ENCODE assay signal across 27 cellular contexts in genomic region chr1:7686301-7686850, GRCh38.
DNase-seq lines count a peak whose midpoint lies in the region; ATAC-seq, FAIRE-seq and TF ChIP-seq lines count a peak whose summit lies in the region.
"Had no signal": no experiment of that assay in that cellular context is flagged by ENCODE, and none has a peak within 500 bp of the region (broad histone marks: within the 10 kb centered on the region; RNA-seq: fewer than 3 reads in every experiment).

No MANE protein-coding gene starts in this region.

- no peak overlapping the region for H3K9ac ChIP-seq in H1 (replicated peaks in 1 of 4; ENCODE audit: extremely low read depth in 1 of 4, low read depth in 3 of 4, low read length in 3 of 4)
- H3K9ac ChIP-seq: GM23248 had no signal

- no peaks in the 10 kb centered on the region for H3K23me2 ChIP-seq in H1 (ENCODE audit: low read depth, low read length)

- H3K27me3 Mint-ChIP-seq in nephron progenitor cell (ENCODE audit: low read depth, poor library complexity) = peaks cover 32% of the 10 kb centered on the region

- peaks cover 0 to 3% (median 0%) of the 10 kb centered on the region in 4 experiments; a peak in 2 of 7 replicates for H3K27me3 ChIP-seq in H1 (replicated peaks in 1 of 4; ENCODE audit: control insufficient read depth in 3 of 4, extremely low read depth in 1 of 4, insufficient read depth in 3 of 4, low read length in 3 of 4)

- no peak overlapping the region for H2BK20ac ChIP-seq in H1 (ENCODE audit: low read length)

- no peak overlapping the region for H3K4me3 Mint-ChIP-seq in nephron progenitor cell
- H3K4me3 Mint-ChIP-seq: CD4-positive, CD25-positive, alpha-beta regulatory T cell; CD8-positive, alpha-beta memory T cell; HFFc6; IgD-negative memory B cell had no signal

- H3K4me1 ChIP-seq in H1 (replicated peaks in 1 of 4; ENCODE audit: control insufficient read depth in 3 of 4, insufficient read depth in 4 of 4, low read length in 3 of 4) = peaks cover 0 to 9% (median 0%) of the 10 kb centered on the region in 4 experiments; a peak in 2 of 7 replicates
- H3K4me1 ChIP-seq: A549, Caco-2 had no signal

- no peak overlapping the region for H3K4ac ChIP-seq in H1 (replicated peaks; ENCODE audit: insufficient read length, low read depth, low read length)

- H3K56ac ChIP-seq in H1 (replicated peaks; ENCODE audit: insufficient read length, low read depth, low read length) = no peak overlapping the region

- TF ChIP-seq POLR2A in H1 (IDR thresholded peaks at IDR 0.05; ENCODE audit: control extremely low read depth in 1 of 2, low read depth in 2 of 2, low read length in 2 of 2) = no peak

- DNase-seq in Right ventricle myocardium superior (peak; percentile 19), Right ventricle myocardium inferior (ENCODE audit: missing footprints) (no peak), H1 (ENCODE audit: low read depth in 1 of 2, low spot score in 2 of 2) (no peak), nephron progenitor cell (no peak), Ammon's horn (ENCODE audit: low spot score) (no peak), COR-L47 (lab: John Stamatoyannopoulos, UW) (no peak)
- DNase-seq: AML-193; C1 segment of cervical spinal cord; Caco-2; CD4-positive, CD25-positive, alpha-beta regulatory T cell; DMS153; DMS79; GDM1; GM23248; HFFc6 had no signal

- TF ChIP-seq RAD21 in H1 (IDR thresholded peaks at IDR 0.05 in 1 of 2, conservative IDR thresholded peaks at IDR 0.05 in 1 of 2; ENCODE audit: low read depth in 2 of 2, low read length in 2 of 2) = no peak

- ATAC-seq in Right ventricle myocardium superior (ENCODE audit: poor library complexity) (no peak), Right ventricle myocardium inferior (no peak), HG02763 (IDR thresholded peaks at IDR 0.05; ENCODE audit: unreplicated experiment) (no peak), HG03135 (IDR thresholded peaks at IDR 0.05; ENCODE audit: unreplicated experiment) (no peak)
- ATAC-seq: A549, HCT116, HepG2 had no signal

- H3K9me3 ChIP-seq in H1 (ENCODE audit: insufficient read depth in 2 of 2, low read depth in 1 of 2, low read length in 1 of 2) = peaks cover 1 to 5% of the 10 kb centered on the region in 2 experiments; a peak in 3 of 4 replicates
- H3K9me3 ChIP-seq: A549, Caco-2 had no signal

- no peak overlapping the region for H2BK12ac ChIP-seq in H1 (ENCODE audit: low read depth, low read length)

- FAIRE-seq in H1 (lab: Jason Lieb, UNC) = no peak
- FAIRE-seq: A549, D721Med, GM12892, GM18507, H54, HepG2 had no signal

- H3K23ac ChIP-seq in H1 (ENCODE audit: insufficient read length) = no peak overlapping the region

- H4K5ac ChIP-seq in H1 (ENCODE audit: insufficient read length, low read depth, low read length) = no peak overlapping the region

- 84% methylated on average over 14 of the region's 16 CpGs; no CpG with 5 or more reads in 1 of the 2 experiments for WGBS in H1 (ENCODE audit: extremely low coverage in 1 of 2, insufficient coverage in 1 of 2, insufficient read length in 1 of 2, insufficient replicate concordance in 2 of 2, low coverage in 1 of 2, low lambda C conversion rate in 2 of 2, missing lambda C conversion rate in 1 of 2), 2 experiments

- no peak overlapping the region for H3K27ac ChIP-seq in H1 (ENCODE audit: low read depth, low read length)
- H3K27ac ChIP-seq: 22Rv1, A549, GM23248 had no signal

- no peaks in the 10 kb centered on the region for H3K79me1 ChIP-seq in H1 (ENCODE audit: low read depth, low read length)

- POLR2A ChIA-PET in H1 (lab: Charles Lee; ENCODE audit: partially characterized antibody) = interaction anchor here (1.8 kb wide), 1 partner anchor 18 kb away, joined by 9 read pairs; no protein-coding TSS in a partner anchor

- peaks cover 5% of the 10 kb centered on the region for H3K9me3 Mint-ChIP-seq in nephron progenitor cell
- H3K9me3 Mint-ChIP-seq: HFFc6 had no signal

- peak overlapping the region; percentile 18; the same call in 1 of the 2 replicates for H4K8ac ChIP-seq in H1 (ENCODE audit: extremely low read depth, insufficient read depth, low read length)

- no peak overlapping the region for H2AK5ac ChIP-seq in H1 (ENCODE audit: low read depth, low read length)

- H3K4me2 ChIP-seq in H1 (ENCODE audit: insufficient read depth in 1 of 2, low read depth in 2 of 2, low read length in 2 of 2) = no peak overlapping the region
- H3K4me2 ChIP-seq: A549 had no signal

- H2BK15ac ChIP-seq in H1 (ENCODE audit: low read length) = no peak overlapping the region

- H2BK120ac ChIP-seq in H1 (replicated peaks; ENCODE audit: low read depth, low read length) = no peak overlapping the region

- H2BK5ac ChIP-seq in H1 (ENCODE audit: low read depth, low read length) = no peak overlapping the region

- H3K18ac ChIP-seq in H1 (ENCODE audit: extremely low read depth, low read length) = no peak overlapping the region

- H3K79me2 ChIP-seq in H1 (ENCODE audit: control insufficient read depth in 1 of 2, insufficient read depth in 2 of 2, low read length in 2 of 2) = no peaks in the 10 kb centered on the region

- peak overlapping the region; percentile 2 for H3K27ac Mint-ChIP-seq in nephron progenitor cell
- H3K27ac Mint-ChIP-seq: CD8-positive, alpha-beta memory T cell; HFFc6; IgD-negative memory B cell had no signal

- intact Hi-C loops in Right ventricle myocardium superior (cut with DNase I) (no loop called here), Right ventricle myocardium inferior (cut with DNase I) (no loop called here)

- H3K4me3 ChIP-seq in H1 (ENCODE audit: extremely low read depth in 1 of 4, insufficient read depth in 2 of 4, low read depth in 3 of 4, low read length in 4 of 4) = no peak overlapping the region
- H3K4me3 ChIP-seq: A549, GM23248 had no signal

- H2AFZ ChIP-seq in H1 (ENCODE audit: low read length) = no peak overlapping the region
- H2AFZ ChIP-seq: GM23248 had no signal

- no peaks in the 10 kb centered on the region for H3K36me3 Mint-ChIP-seq in nephron progenitor cell (ENCODE audit: low read depth)
- H3K36me3 Mint-ChIP-seq: CD4-positive, CD25-positive, alpha-beta regulatory T cell; CD8-positive, alpha-beta memory T cell had no signal

- H4K91ac ChIP-seq in H1 (replicated peaks; ENCODE audit: insufficient read length, low read length) = no peak overlapping the region

- no peak overlapping the region for H3K14ac ChIP-seq in H1 (ENCODE audit: insufficient read length)

- H3K36me3 ChIP-seq in H1 (ENCODE audit: control insufficient read depth in 2 of 4, insufficient read depth in 4 of 4, low read length in 3 of 4) = no peaks in the 10 kb centered on the region

- TF ChIP-seq CTCF in H1 (IDR thresholded peaks at IDR 0.05; ENCODE audit: control extremely low read depth in 1 of 3, insufficient read depth in 1 of 3, low read depth in 1 of 3, low read length in 3 of 3) = no peak
- no peak for TF ChIP-seq CTCF in nephron progenitor cell (IDR thresholded peaks at IDR 0.05)

- TF ChIP-seq EP300 in H1 (IDR thresholded peaks at IDR 0.05; ENCODE audit: borderline replicate concordance in 1 of 2, low read depth in 2 of 2, low read length in 2 of 2) = no peak

- peaks cover 7% of the 10 kb centered on the region for H3K4me1 Mint-ChIP-seq in nephron progenitor cell
- H3K4me1 Mint-ChIP-seq: CD4-positive, CD25-positive, alpha-beta regulatory T cell; CD8-positive, alpha-beta memory T cell had no signal

- no peaks in the 10 kb centered on the region for H4K20me1 ChIP-seq in H1 (replicated peaks in 1 of 2; ENCODE audit: control insufficient read depth in 1 of 2, insufficient read depth in 2 of 2, low read length in 2 of 2)

- CTCF ChIA-PET in H1 (lab: Charles Lee; ENCODE audit: partially characterized antibody) = interaction anchor here (2.0 to 6.1 kb wide), 3 partner anchors 18 to 66 kb away, joined by 4 to 28 read pairs (median 21); no protein-coding TSS in a partner anchor

TF ChIP-seq in H1, 55 proteins besides CTCF, POLR2A, EP300 and RAD21:
- no peak for TF ChIP-seq TAF7 (optimal IDR thresholded peaks at IDR 0.05; ENCODE audit: borderline replicate concordance, low read depth, low read length)
- no peak for TF ChIP-seq RBBP5 (IDR thresholded peaks at IDR 0.05; ENCODE audit: borderline replicate concordance, low read depth, low read length)
- TF ChIP-seq NANOG (IDR thresholded peaks at IDR 0.05; ENCODE audit: insufficient read depth, low read depth, low read length, poor library complexity, severe bottlenecking) = no peak
- no peak for TF ChIP-seq CEBPB (IDR thresholded peaks at IDR 0.05; ENCODE audit: low read depth, low read length)
- no peak for TF ChIP-seq TBP (IDR thresholded peaks at IDR 0.05; ENCODE audit: low read depth, low read length)
- no peak for TF ChIP-seq HDAC2 (IDR thresholded peaks at IDR 0.05; ENCODE audit: borderline replicate concordance in 1 of 2, low read depth in 2 of 2, low read length in 2 of 2)
- TF ChIP-seq, protein P1, sequence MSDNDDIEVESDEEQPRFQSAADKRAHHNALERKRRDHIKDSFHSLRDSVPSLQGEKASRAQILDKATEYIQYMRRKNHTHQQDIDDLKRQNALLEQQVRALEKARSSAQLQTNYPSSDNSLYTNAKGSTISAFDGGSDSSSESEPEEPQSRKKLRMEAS (IDR thresholded peaks at IDR 0.05) = no peak
- TF ChIP-seq CTBP2 (IDR thresholded peaks at IDR 0.05; ENCODE audit: borderline replicate concordance, insufficient read depth, insufficient read length, low read length) = no peak
- no peak for TF ChIP-seq TAF1 (IDR thresholded peaks at IDR 0.05; ENCODE audit: low read depth, low read length)
- no peak for TF ChIP-seq POU5F1 (IDR thresholded peaks at IDR 0.05; ENCODE audit: low read depth, low read length)
